In genomic region chr14:99093532-99094517, GRCh38 we compare ENCODE assay signal across 26 cellular contexts.
A peak's percentile ranks its signal among the peaks of the same experiment; 100 is the strongest.
DNase-seq lines count a peak whose midpoint lies in the region; ATAC-seq and TF ChIP-seq lines count a peak whose summit lies in the region.
"Had no signal": no experiment of that assay in that cellular context is flagged by ENCODE, and none has a peak within 500 bp of the region (broad histone marks: within the 10 kb centered on the region; RNA-seq: fewer than 3 reads in every experiment).

No MANE protein-coding gene starts in this region.

- H3K4me3 Mint-ChIP-seq in GM23338, result no peak overlapping the region; the same call in 2 of the 3 replicates
- H3K4me3 Mint-ChIP-seq: activated naive CD4-positive, alpha-beta T cell treated with anti-CD3 and anti-CD28 coated beads for 36 hours; activated T-cell treated with anti-CD3 and anti-CD28 coated beads, Interleukin-2, amount 50 U/mL, for 4 hours; CD4-positive, alpha-beta memory T cell; stimulated activated naive CD8-positive, alpha-beta T cell treated with anti-CD3 and anti-CD28 coated beads, Interleukin-15, Interleukin-2, amounts not matched to agents 100 ng/mL and 50 ng/mL, for 24 hours had no signal

- H3K18ac ChIP-seq in neuronal stem cell (ENCODE audit: low read length), result peak overlapping the region; percentile 96

- no peaks in the 10 kb centered on the region for H3K79me2 ChIP-seq in GM23338 (replicated peaks; ENCODE audit: insufficient read depth)
- H3K79me2 ChIP-seq: hepatocyte had no signal

- H3K27me3 ChIP-seq in GM23338 (ENCODE audit: insufficient read depth) (no peaks in the 10 kb centered on the region), neuronal stem cell (ENCODE audit: control insufficient read depth in 3 of 3, insufficient read depth in 3 of 3, low read depth in 1 of 3, low read length in 3 of 3) (peaks cover 0 to 3% (median 0%) of the 10 kb centered on the region in 3 experiments)
- H3K27me3 ChIP-seq: hepatocyte, transverse colon had no signal

- H3K4me2 ChIP-seq in GM23338, result no peak overlapping the region
- H3K4me2 ChIP-seq in neuronal stem cell (ENCODE audit: insufficient read depth, low read length, poor library complexity, severe bottlenecking), result no peak overlapping the region
- H3K4me2 ChIP-seq: hepatocyte had no signal

- H2BK12ac ChIP-seq in neuronal stem cell (ENCODE audit: low read length), result peak overlapping the region; percentile 75

- peaks cover 14% of the 10 kb centered on the region for H3K27me3 Mint-ChIP-seq in GM23338 (ENCODE audit: insufficient read depth, low read depth, poor library complexity)
- H3K27me3 Mint-ChIP-seq: CD4-positive, alpha-beta memory T cell; stimulated activated naive CD8-positive, alpha-beta T cell treated with anti-CD3 and anti-CD28 coated beads, Interleukin-15, Interleukin-2, amounts not matched to agents 100 ng/mL and 50 ng/mL, for 24 hours had no signal

- no peaks in the 10 kb centered on the region; the same call in 1 of the 2 replicates for H3K4me1 ChIP-seq in GM23338 (ENCODE audit: insufficient read depth)
- H3K4me1 ChIP-seq in neuronal stem cell (ENCODE audit: control insufficient read depth in 2 of 2, insufficient read depth in 1 of 2, low read depth in 1 of 2, low read length in 2 of 2), result peaks cover 0 to 7% of the 10 kb centered on the region in 2 donors
- H3K4me1 ChIP-seq: transverse colon had no signal

- H3K9me2 ChIP-seq in GM23338 (ENCODE audit: insufficient read depth), result no peaks in the 10 kb centered on the region

- H3K4me3 ChIP-seq in GM23338, result no peak overlapping the region
- no peak overlapping the region for H3K4me3 ChIP-seq in epithelial cell of esophagus (ENCODE audit: low read length)
- H3K4me3 ChIP-seq in neuronal stem cell (ENCODE audit: low read length in 2 of 2), result no peak overlapping the region
- H3K4me3 ChIP-seq: hepatocyte, transverse colon had no signal

- peak overlapping the region; percentile 75 for H3K27ac Mint-ChIP-seq in GM23338
- H3K27ac Mint-ChIP-seq: activated naive CD4-positive, alpha-beta T cell treated with anti-CD3 and anti-CD28 coated beads for 36 hours; CD4-positive, alpha-beta memory T cell; stimulated activated naive CD8-positive, alpha-beta T cell treated with anti-CD3 and anti-CD28 coated beads, Interleukin-15, Interleukin-2, amounts not matched to agents 100 ng/mL and 50 ng/mL, for 24 hours had no signal

- H3K9me3 ChIP-seq in neuronal stem cell (replicated peaks in 1 of 2; ENCODE audit: control insufficient read depth in 2 of 2, insufficient read depth in 1 of 2, low read depth in 1 of 2, low read length in 2 of 2), result no peaks in the 10 kb centered on the region
- H3K9me3 ChIP-seq: transverse colon had no signal

- H3K36me3 ChIP-seq in GM23338 (ENCODE audit: insufficient read depth) (no peaks in the 10 kb centered on the region), neuronal stem cell (replicated peaks in 1 of 2; ENCODE audit: control insufficient read depth in 2 of 2, insufficient read depth in 2 of 2, low read length in 2 of 2) (no peaks in the 10 kb centered on the region)
- H3K36me3 ChIP-seq: transverse colon had no signal

- H2AK5ac ChIP-seq in neuronal stem cell (ENCODE audit: low read depth, low read length), result peak overlapping the region; percentile 91

- no peaks in the 10 kb centered on the region for H3K79me1 ChIP-seq in neuronal stem cell (ENCODE audit: low read depth, low read length)

- no peak overlapping the region for H3K4ac ChIP-seq in neuronal stem cell (ENCODE audit: low read length)

- no peak overlapping the region for H2BK5ac ChIP-seq in neuronal stem cell (ENCODE audit: low read length)

- H4K8ac ChIP-seq in neuronal stem cell (ENCODE audit: low read depth, low read length), result no peak overlapping the region

- no peak for TF ChIP-seq CTCF in GM23338 (conservative IDR thresholded peaks at IDR 0.05; ENCODE audit: low read depth in 2 of 2)
- TF ChIP-seq CTCF in epithelial cell of esophagus (IDR thresholded peaks at IDR 0.05; ENCODE audit: insufficient read depth, low read depth, low read length, missing control alignments), result no peak

- no peaks in the 10 kb centered on the region for H4K20me1 ChIP-seq in GM23338 (replicated peaks; ENCODE audit: insufficient read depth)

- H2BK15ac ChIP-seq in neuronal stem cell (ENCODE audit: low read length), result peak overlapping the region; percentile 70

- peak; percentile 91 for ATAC-seq in GM23338
- no peak for ATAC-seq in HG02981 (IDR thresholded peaks at IDR 0.05; ENCODE audit: unreplicated experiment)
- ATAC-seq: activated T-cell treated with anti-CD3 and anti-CD28 coated beads, Interleukin-2, amount 50 U/mL, for 4 hours had no signal

- H3K14ac ChIP-seq in neuronal stem cell (ENCODE audit: low read length), result no peak overlapping the region

- H4K91ac ChIP-seq in neuronal stem cell (ENCODE audit: low read depth, low read length, poor library complexity), result no peak overlapping the region

- no peak overlapping the region for H2BK120ac ChIP-seq in neuronal stem cell (ENCODE audit: low read depth, low read length)

- peak overlapping the region; percentile 34 for H3K9ac ChIP-seq in neuronal stem cell (ENCODE audit: low read depth, low read length, poor library complexity)

- DNase-seq in GM23338 (ENCODE audit: low spot score) (peak; percentile 27), NCI-H345 (lab: John Stamatoyannopoulos, UW) (peak; percentile 62), epithelial cell of esophagus (ENCODE audit: low read depth) (peak; percentile 2), neuronal stem cell (ENCODE audit: low spot score) (peak; percentile 11), CD1c-positive myeloid dendritic cell (ENCODE audit: extremely low spot score) (no peak), H4 (ENCODE audit: low spot score) (no peak)
- DNase-seq in activated naive CD4-positive, alpha-beta T cell (lab: John Stamatoyannopoulos, UW), result no peak
- DNase-seq: activated naive CD4-positive, alpha-beta T cell treated with anti-CD3 and anti-CD28 coated beads for 36 hours; activated T-cell treated with anti-CD3 and anti-CD28 coated beads, Interleukin-2, amount 50 U/mL, for 4 hours; CD4-positive, alpha-beta memory T cell; central memory CD4-positive, alpha-beta T cell; DMS53; foreskin melanocyte; Kasumi-1; NCI-H1092; NCI-H2171 treated with DMSO at 0.1 percent for 48 hours; NCI-H774; nucleus accumbens; OCI-M1; SHP77 treated with DMSO at 0.1 percent for 48 hours; stimulated activated CD4-positive, alpha-beta T cell treated with anti-CD3 and anti-CD28 coated beads, Interleukin-12 subunit alpha, Interleukin-12 subunit beta, amount 100 ng/mL, for 4 hours; stimulated activated CD4-positive, alpha-beta T cell treated with anti-CD3 and anti-CD28 coated beads, Interleukin-4, amount 100 ng/mL, for 4 hours; transverse colon had no signal

- no peak overlapping the region for H3K23ac ChIP-seq in neuronal stem cell (ENCODE audit: low read depth, low read length, poor library complexity)

- H3K9me3 Mint-ChIP-seq in GM23338, result no peaks in the 10 kb centered on the region

- peaks cover 12% of the 10 kb centered on the region for H3K4me1 Mint-ChIP-seq in GM23338
- H3K4me1 Mint-ChIP-seq: CD4-positive, alpha-beta memory T cell had no signal

- H3K36me3 Mint-ChIP-seq in GM23338 (ENCODE audit: low read depth), result no peaks in the 10 kb centered on the region

- H2AFZ ChIP-seq in GM23338, result peak overlapping the region; percentile 95
- peak overlapping the region; percentile 28 for H2AFZ ChIP-seq in neuronal stem cell (ENCODE audit: low read length)
- H2AFZ ChIP-seq: hepatocyte had no signal

- H3F3A ChIP-seq in GM23338 (replicated peaks; ENCODE audit: low read depth), result no peaks in the 10 kb centered on the region

- WGBS in neuronal stem cell (ENCODE audit: extremely low coverage in 2 of 2, insufficient read length in 2 of 2, insufficient replicate concordance in 1 of 2), 2 donors, result no CpG with 5 or more reads among the region's 17 CpGs

- H3K27ac ChIP-seq in GM23338 (ENCODE audit: low read depth), result no peak overlapping the region
- no peak overlapping the region for H3K27ac ChIP-seq in neuronal stem cell (replicated peaks; ENCODE audit: low read length)
- H3K27ac ChIP-seq: hepatocyte, transverse colon had no signal

TF ChIP-seq in GM23338, 12 proteins besides CTCF, POLR2A, EP300 and RAD21 (continues in another document):
- TF ChIP-seq ZNF114 (CRISPR knock-in tag; IDR thresholded peaks at IDR 0.05) (no peak), ZNF331 (CRISPR knock-in tag; IDR thresholded peaks at IDR 0.05; ENCODE audit: low read depth) (no peak), JUNB (IDR thresholded peaks at IDR 0.05; ENCODE audit: unreplicated experiment) (no peak)

Comparison
In these comparisons a context has a peak if more than half of its experiments do, and no peak if none do; other contexts are left out.
1. DNase-seq: peak in GM23338 (single experiment), NCI-H345 (single experiment), epithelial cell of esophagus (single experiment) and neuronal stem cell (single experiment); none in activated naive CD4-positive, alpha-beta T cell (0 of 4), CD1c-positive myeloid dendritic cell (single experiment) and H4 (single experiment).